30 cellular contexts compared by ENCODE assay signal in genomic region chr5:141355641-141356040, GRCh38. TPM values are rescaled to one million over a fixed set of nuclear protein-coding genes. Genes with fewer than 3 reads are reported as not detected.
DNase-seq lines count a peak whose midpoint lies in the region; ATAC-seq and TF ChIP-seq lines count a peak whose summit lies in the region.
"Had no signal": no experiment of that assay in that cellular context is flagged by ENCODE, and none has a peak within 500 bp of the region (broad histone marks: within the 10 kb centered on the region; RNA-seq: fewer than 3 reads in every experiment).

No MANE protein-coding gene starts in this region.

- DNase-seq in activated CD4-positive, alpha-beta T cell treated with anti-CD3 and anti-CD28 coated beads, Interleukin-2, amount 10 ng/mL, durations not matched to agents 24 days and 14 days: peak; percentile 49
- DNase-seq in activated CD4-positive, alpha-beta T cell treated with anti-CD3 and anti-CD28 coated beads, Interleukin-2, amount 50 U/mL, for 4 hours: no peak
- DNase-seq in ascending aorta (ENCODE audit: low spot score in 2 of 2) (no peak), lower lobe of right lung (no peak), HUDEP-2 (lab: John Stamatoyannopoulos, UW; ENCODE audit: unreplicated experiment in 76 of 76) (no peak), left colon (no peak)
- DNase-seq: activated naive CD4-positive, alpha-beta T cell treated with anti-CD3 and anti-CD28 coated beads, Interleukin-2, amount 50 U/mL, for 16 hours; anterior cingulate cortex; caudate nucleus; CD8-positive, alpha-beta memory T cell; DMS 273 treated with DMSO at 0.1 percent for 48 hours; endodermal cell; esophagus squamous epithelium; MM.1S; mucosa of descending colon; NCI-H2081; NCI-H2227 treated with DMSO at 0.1 percent for 48 hours; NCI-H526 treated with DMSO at 0.1 percent for 48 hours; right lobe of liver; SHP77; stimulated activated CD4-positive, alpha-beta T cell treated with anti-CD3 and anti-CD28 coated beads, Interleukin-15, amount 100 ng/mL, for 24 hours; stimulated activated naive CD4-positive, alpha-beta T cell; T1000 had no signal

- no peaks in the 10 kb centered on the region for H3K36me3 Mint-ChIP-seq in activated CD4-positive, alpha-beta T cell treated with anti-CD3 and anti-CD28 coated beads, Interleukin-2, amount 10 ng/mL, durations not matched to agents 24 days and 14 days (ENCODE audit: low read depth)

- H3K4me3 Mint-ChIP-seq in activated CD4-positive, alpha-beta T cell treated with anti-CD3 and anti-CD28 coated beads, Interleukin-2, amount 10 ng/mL, durations not matched to agents 24 days and 14 days: no peak overlapping the region
- H3K4me3 Mint-ChIP-seq: B cell, endodermal cell had no signal

- H3K4me3 ChIP-seq in ascending aorta (peak overlapping the region; percentile 29 to 30), lower lobe of right lung (peak overlapping the region; percentile 39), stomach smooth muscle (ENCODE audit: low read length in 2 of 2) (peak overlapping the region; percentile 42 to 70)
- H3K4me3 ChIP-seq: lung, mucosa of descending colon had no signal

- H3K27ac ChIP-seq in ascending aorta (no peak overlapping the region), lower lobe of right lung (no peak overlapping the region), stomach smooth muscle (ENCODE audit: low read length) (no peak overlapping the region)
- H3K27ac ChIP-seq: esophagus squamous epithelium, KMS-11, right lobe of liver, vagina had no signal

- no peaks in the 10 kb centered on the region for H3K4me1 Mint-ChIP-seq in activated CD4-positive, alpha-beta T cell treated with anti-CD3 and anti-CD28 coated beads, Interleukin-2, amount 10 ng/mL, durations not matched to agents 24 days and 14 days
- H3K4me1 Mint-ChIP-seq: endodermal cell had no signal

- no peaks in the 10 kb centered on the region for H3K27me3 ChIP-seq in ascending aorta
- peaks cover 25% of the 10 kb centered on the region for H3K27me3 ChIP-seq in lower lobe of right lung (ENCODE audit: low read depth)
- peaks cover 0 to 7% of the 10 kb centered on the region in 2 donors for H3K27me3 ChIP-seq in stomach smooth muscle (ENCODE audit: control insufficient read depth in 1 of 2, insufficient read depth in 2 of 2, low read length in 2 of 2)
- H3K27me3 ChIP-seq: vagina had no signal

- H3K4me1 ChIP-seq in ascending aorta (no peaks in the 10 kb centered on the region), lower lobe of right lung (no peaks in the 10 kb centered on the region), stomach smooth muscle (ENCODE audit: control insufficient read depth, insufficient read depth, low read length) (no peaks in the 10 kb centered on the region)
- H3K4me1 ChIP-seq: esophagus squamous epithelium, right lobe of liver, vagina had no signal

- peaks cover 24% of the 10 kb centered on the region for H3K9me3 Mint-ChIP-seq in activated CD4-positive, alpha-beta T cell treated with anti-CD3 and anti-CD28 coated beads, Interleukin-2, amount 10 ng/mL, durations not matched to agents 24 days and 14 days

- no peak overlapping the region for H3K27ac Mint-ChIP-seq in activated CD4-positive, alpha-beta T cell treated with anti-CD3 and anti-CD28 coated beads, Interleukin-2, amount 10 ng/mL, durations not matched to agents 24 days and 14 days
- H3K27ac Mint-ChIP-seq: B cell; CD8-positive, alpha-beta memory T cell; endodermal cell had no signal

- no peak for ATAC-seq in lower lobe of right lung
- no peak for ATAC-seq in left colon
- ATAC-seq in HG02588 (IDR thresholded peaks at IDR 0.05; ENCODE audit: unreplicated experiment): no peak
- ATAC-seq: mucosa of descending colon, right lobe of liver had no signal

- intact Hi-C loops in activated CD4-positive, alpha-beta T cell treated with anti-CD3 and anti-CD28 coated beads, Interleukin-2, amount 10 ng/mL, durations not matched to agents 24 days and 14 days (cut with micrococcal nuclease): loop anchor here (5.0 kb wide), 2 partner anchors 157 to 202 kb away; no protein-coding TSS in a partner anchor
- intact Hi-C loops in ascending aorta (cut with DNase I) (no loop called here), lower lobe of right lung (cut with DNase I) (no loop called here), left colon (cut with DNase I, micrococcal nuclease) (no loop called here)

- no peak for TF ChIP-seq CTCF in ascending aorta (IDR thresholded peaks at IDR 0.05)
- no peak for TF ChIP-seq CTCF in lower lobe of right lung (IDR thresholded peaks at IDR 0.05)

- H3K36me3 ChIP-seq in ascending aorta (peaks cover 0 to 4% of the 10 kb centered on the region in 2 donors), lower lobe of right lung (no peaks in the 10 kb centered on the region), stomach smooth muscle (ENCODE audit: control insufficient read depth in 2 of 2, insufficient read depth in 2 of 2, low read length in 2 of 2) (peaks cover 0 to 2% of the 10 kb centered on the region in 2 donors)
- H3K36me3 ChIP-seq: esophagus squamous epithelium, right lobe of liver, vagina had no signal

- H3K9me3 ChIP-seq in ascending aorta (peaks cover 81 to 99% of the 10 kb centered on the region in 2 donors), lower lobe of right lung (peaks cover 60% of the 10 kb centered on the region), stomach smooth muscle (ENCODE audit: control insufficient read depth in 2 of 2, low read length in 2 of 2) (peaks cover 35 to 71% of the 10 kb centered on the region in 2 donors)

- peaks cover 18% of the 10 kb centered on the region for H3K27me3 Mint-ChIP-seq in activated CD4-positive, alpha-beta T cell treated with anti-CD3 and anti-CD28 coated beads, Interleukin-2, amount 10 ng/mL, durations not matched to agents 24 days and 14 days

- no peak overlapping the region for H3K9ac ChIP-seq in stomach smooth muscle (ENCODE audit: low read length in 2 of 2)
- H3K9ac ChIP-seq: KMS-11 had no signal

RNA-seq across cellular contexts. Expression of gene PCDHGA4, which starts 0.8 kb away (rescaled TPM):
- total RNA-seq in activated CD4-positive, alpha-beta T cell treated with anti-CD3 and anti-CD28 coated beads, Interleukin-2, amount 10 ng/mL, durations not matched to agents 24 days and 14 days: 0.33 and 0.37 TPM in 2 replicates
- total RNA-seq in ascending aorta (4.3 TPM), lower lobe of right lung (3.1 TPM), left colon (under 1 TPM; 0.37 to 0.84 TPM)

RNA-seq across cellular contexts. Expression of gene PCDHGB2, which starts 4.2 kb away (rescaled TPM):
- 0.63 and 0.97 TPM in 2 replicates for total RNA-seq in activated CD4-positive, alpha-beta T cell treated with anti-CD3 and anti-CD28 coated beads, Interleukin-2, amount 10 ng/mL, durations not matched to agents 24 days and 14 days
- total RNA-seq in ascending aorta: 12.2 TPM
- total RNA-seq in lower lobe of right lung: 3.7 TPM
- total RNA-seq in left colon: 1 to 10 TPM; 1.6 to 1.7 TPM

RNA-seq across cellular contexts. Expression of gene PCDHGB1, which starts 5.7 kb away (rescaled TPM):
- 0.14 and 0.19 TPM in 2 replicates for total RNA-seq in activated CD4-positive, alpha-beta T cell treated with anti-CD3 and anti-CD28 coated beads, Interleukin-2, amount 10 ng/mL, durations not matched to agents 24 days and 14 days
- total RNA-seq in ascending aorta: 1.8 TPM
- total RNA-seq in lower lobe of right lung: 1.8 TPM
- 1 to 10 TPM in 1 of 2 donors, under 1 TPM in 1; 0.79 to 1.1 TPM for total RNA-seq in left colon
- total RNA-seq: CD8-positive, alpha-beta memory T cell had no signal

RNA-seq across cellular contexts. Expression of gene PCDHGA5, which starts 8.3 kb away (rescaled TPM):
- 0.19 and 0.51 TPM in 2 replicates for total RNA-seq in activated CD4-positive, alpha-beta T cell treated with anti-CD3 and anti-CD28 coated beads, Interleukin-2, amount 10 ng/mL, durations not matched to agents 24 days and 14 days
- 4.5 TPM for total RNA-seq in ascending aorta
- total RNA-seq in lower lobe of right lung: 2.8 TPM
- total RNA-seq in left colon: 1 to 10 TPM in 1 of 2 donors, under 1 TPM in 1; 0.70 to 1.5 TPM

RNA-seq across cellular contexts. Expression of gene PCDHGA3, which starts 12.0 kb away (rescaled TPM):
- 0.14 and 0.19 TPM in 2 replicates for total RNA-seq in activated CD4-positive, alpha-beta T cell treated with anti-CD3 and anti-CD28 coated beads, Interleukin-2, amount 10 ng/mL, durations not matched to agents 24 days and 14 days
- 9.2 TPM for total RNA-seq in ascending aorta
- 1.8 TPM for total RNA-seq in lower lobe of right lung
- total RNA-seq in left colon: under 1 TPM; 0.21 to 0.39 TPM
- total RNA-seq: A172; CD8-positive, alpha-beta memory T cell had no signal
